In the genomic region with DNA sequence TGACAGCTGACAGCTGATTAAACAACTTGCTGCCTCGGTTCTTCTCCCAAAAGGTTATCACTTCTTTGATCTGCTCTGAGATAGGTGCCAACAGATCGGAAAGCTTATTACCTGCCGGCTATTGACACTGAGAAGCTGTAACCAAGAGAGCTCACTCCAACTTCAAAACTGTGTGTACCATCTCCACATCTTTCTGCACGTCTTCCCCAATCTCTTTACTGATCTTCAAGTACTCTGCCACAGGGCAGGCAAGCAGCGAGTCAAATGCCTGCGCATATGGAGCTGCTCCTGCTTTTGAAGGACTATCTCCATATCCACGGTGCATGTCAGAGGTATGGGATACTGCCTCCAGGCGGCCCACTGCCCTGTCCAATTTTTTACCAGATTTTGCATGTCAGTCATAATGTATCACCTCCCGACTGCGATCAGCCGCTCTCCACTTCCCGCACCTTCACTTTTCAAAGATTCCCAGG, we compare ENCODE assay signal across 8 cellular contexts. TPM values are rescaled to one million over a fixed set of nuclear protein-coding genes. Genes with fewer than 3 reads are reported as not detected.
A peak's percentile ranks its signal among the peaks of the same experiment; 100 is the strongest.
DNase-seq lines count a peak whose midpoint lies in the region; ATAC-seq and TF ChIP-seq lines count a peak whose summit lies in the region.

No MANE protein-coding gene starts in this region.

- H3K9me3 ChIP-seq in adipocyte (ENCODE audit: control insufficient read depth, low read length), result peaks cover 4% of the 10 kb centered on the region

- H3K4me1 ChIP-seq in adipocyte (ENCODE audit: control insufficient read depth, insufficient read depth, low read length), result peaks cover 7% of the 10 kb centered on the region

- peaks cover 3% of the 10 kb centered on the region for H3K27me3 Mint-ChIP-seq in memory B cell

- H3K9me3 Mint-ChIP-seq in memory B cell, result peaks cover under 1% of the 10 kb centered on the region

- peak; percentile 16 for ATAC-seq in HG02852 (IDR thresholded peaks at IDR 0.05; ENCODE audit: unreplicated experiment)
- ATAC-seq in memory B cell (ENCODE audit: low read depth), result peak; percentile 16
- no peak for ATAC-seq in HG03196 (IDR thresholded peaks at IDR 0.05; ENCODE audit: unreplicated experiment)

- peaks cover 11% of the 10 kb centered on the region for H3K4me1 Mint-ChIP-seq in memory B cell

- no peak for DNase-seq in GM06990 (ENCODE audit: extremely low read depth, insufficient read length)
- no peak for DNase-seq in adipocyte (ENCODE audit: low read depth)
- no peak for DNase-seq in memory B cell (ENCODE audit: low spot score in 2 of 2)
- no peak for DNase-seq in stimulated activated CD4-positive, alpha-beta T cell treated with anti-CD3 and anti-CD28 coated beads, Interleukin-4, amount 100 ng/mL, for 4 hours
- DNase-seq in cerebellum (ENCODE audit: low spot score), result no peak
- DNase-seq in dermis blood vessel endothelial cell, result no peak

- H3K36me3 Mint-ChIP-seq in memory B cell, result peaks cover 20% of the 10 kb centered on the region

- H3K9ac ChIP-seq in adipocyte (ENCODE audit: low read length), result peak overlapping the region; percentile 80

- H3K36me3 ChIP-seq in GM06990 (ENCODE audit: control insufficient read depth, insufficient read depth, low read length) (no peaks in the 10 kb centered on the region; the same call in none of the 2 replicates), adipocyte (ENCODE audit: control insufficient read depth, insufficient read depth, low read length, severe bottlenecking) (peaks cover 13% of the 10 kb centered on the region)

- H3K4me3 Mint-ChIP-seq in memory B cell, result peak overlapping the region; percentile 83

- peak overlapping the region; percentile 88 for H3K4me3 ChIP-seq in GM06990 (replicated peaks; ENCODE audit: low read depth, low read length)
- H3K4me3 ChIP-seq in adipocyte (ENCODE audit: low read length), result peak overlapping the region; percentile 83

- TF ChIP-seq CTCF in GM06990 (IDR thresholded peaks at IDR 0.05; ENCODE audit: insufficient read depth, low read length, poor library complexity, severe bottlenecking), result no peak

- H3K27me3 ChIP-seq in GM06990 (replicated peaks; ENCODE audit: control insufficient read depth, insufficient read depth, low read length) (no peaks in the 10 kb centered on the region), adipocyte (replicated peaks; ENCODE audit: control insufficient read depth, insufficient read depth, low read length) (no peaks in the 10 kb centered on the region)

- no peak overlapping the region for H3K27ac Mint-ChIP-seq in memory B cell

RNA-seq across cellular contexts. Expression of gene ZNF485, which starts 0.4 kb away (rescaled TPM):
- total RNA-seq in cerebellum, result 5.9 TPM
- total RNA-seq in dermis blood vessel endothelial cell, result 1.0 TPM in 2 replicates

RNA-seq across cellular contexts. Expression of gene ZNF239, which starts 31.5 kb away (rescaled TPM):
- total RNA-seq in cerebellum (14.1 TPM), dermis blood vessel endothelial cell (0.51 and 0.84 TPM in 2 replicates)

RNA-seq across cellular contexts. Expression of gene ZNF32, which starts 42.8 kb away (rescaled TPM):
- total RNA-seq in cerebellum (28.5 TPM), dermis blood vessel endothelial cell (14.1 and 34.4 TPM in 2 replicates)
